ENCODE assay signal across 1 cellular context in the genomic region with DNA sequence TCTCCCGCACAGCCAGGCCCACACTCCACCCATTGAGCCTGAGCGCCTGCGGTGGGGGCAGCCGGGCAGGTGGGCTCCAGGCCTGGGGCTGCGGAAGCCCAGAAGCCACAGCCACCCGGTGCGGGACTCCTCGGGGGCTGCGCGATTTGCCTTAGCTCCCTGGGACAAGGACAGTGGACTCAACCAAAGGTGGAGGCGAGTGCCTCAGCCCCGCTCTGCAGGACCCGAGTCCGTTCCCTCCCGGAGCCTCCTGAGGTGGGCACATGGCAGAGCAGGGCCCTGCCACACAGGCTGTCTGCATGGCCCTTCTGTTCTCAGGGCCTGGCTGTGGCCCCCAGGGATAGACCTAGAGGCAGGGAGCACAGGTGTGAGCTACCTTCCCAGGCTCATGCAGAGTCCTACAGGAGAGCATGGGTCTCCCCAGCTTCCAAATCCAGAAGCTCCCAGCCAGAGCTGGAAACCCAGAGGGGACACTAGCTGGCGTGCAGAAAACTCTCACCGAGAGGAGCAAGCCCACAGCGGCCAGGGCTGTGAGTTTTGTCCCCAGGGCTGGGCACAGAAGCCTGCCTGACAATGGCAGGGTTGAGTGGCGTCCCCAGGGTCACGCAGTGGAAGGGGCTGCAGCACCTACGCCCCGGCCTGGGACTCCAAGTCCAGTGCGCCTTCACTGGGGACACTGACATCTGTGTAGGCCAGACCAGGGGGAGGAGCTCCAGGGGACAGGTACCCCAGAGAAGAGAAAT.
TF ChIP-seq lines count a peak whose summit lies in the region.

No MANE protein-coding gene starts in this region.

TF ChIP-seq in HepG2, 621 proteins besides CTCF, POLR2A, EP300 and RAD21 (continued from another document):
- TF ChIP-seq, protein P1, sequence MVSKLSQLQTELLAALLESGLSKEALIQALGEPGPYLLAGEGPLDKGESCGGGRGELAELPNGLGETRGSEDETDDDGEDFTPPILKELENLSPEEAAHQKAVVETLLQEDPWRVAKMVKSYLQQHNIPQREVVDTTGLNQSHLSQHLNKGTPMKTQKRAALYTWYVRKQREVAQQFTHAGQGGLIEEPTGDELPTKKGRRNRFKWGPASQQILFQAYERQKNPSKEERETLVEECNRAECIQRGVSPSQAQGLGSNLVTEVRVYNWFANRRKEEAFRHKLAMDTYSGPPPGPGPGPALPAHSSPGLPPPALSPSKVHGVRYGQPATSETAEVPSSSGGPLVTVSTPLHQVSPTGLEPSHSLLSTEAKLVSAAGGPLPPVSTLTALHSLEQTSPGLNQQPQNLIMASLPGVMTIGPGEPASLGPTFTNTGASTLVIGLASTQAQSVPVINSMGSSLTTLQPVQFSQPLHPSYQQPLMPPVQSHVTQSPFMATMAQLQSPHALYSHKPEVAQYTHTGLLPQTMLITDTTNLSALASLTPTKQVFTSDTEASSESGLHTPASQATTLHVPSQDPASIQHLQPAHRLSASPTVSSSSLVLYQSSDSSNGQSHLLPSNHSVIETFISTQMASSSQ (IDR thresholded peaks at IDR 0.05; ENCODE audit: low read depth): no peak
- TF ChIP-seq, protein P1 (CRISPR knock-in tag; IDR thresholded peaks at IDR 0.05; ENCODE audit: borderline replicate concordance): no peak
- no peak for TF ChIP-seq NR2F1 (CRISPR knock-in tag; IDR thresholded peaks at IDR 0.05)
- no peak for TF ChIP-seq RORA (CRISPR knock-in tag; IDR thresholded peaks at IDR 0.05)
- TF ChIP-seq ZNF550 (CRISPR knock-in tag; IDR thresholded peaks at IDR 0.05; ENCODE audit: borderline replicate concordance): no peak
- TF ChIP-seq NBN (conservative IDR thresholded peaks at IDR 0.05): no peak
- no peak for TF ChIP-seq ZNF256 (CRISPR knock-in tag; conservative IDR thresholded peaks at IDR 0.05)
- TF ChIP-seq PCBP1 (IDR thresholded peaks at IDR 0.05; ENCODE audit: borderline replicate concordance, low read depth, low read length): no peak
- TF ChIP-seq ISL2 (CRISPR knock-in tag; IDR thresholded peaks at IDR 0.05): no peak
- TF ChIP-seq ZNF792 (CRISPR knock-in tag; IDR thresholded peaks at IDR 0.05): no peak
